In the genomic region with DNA sequence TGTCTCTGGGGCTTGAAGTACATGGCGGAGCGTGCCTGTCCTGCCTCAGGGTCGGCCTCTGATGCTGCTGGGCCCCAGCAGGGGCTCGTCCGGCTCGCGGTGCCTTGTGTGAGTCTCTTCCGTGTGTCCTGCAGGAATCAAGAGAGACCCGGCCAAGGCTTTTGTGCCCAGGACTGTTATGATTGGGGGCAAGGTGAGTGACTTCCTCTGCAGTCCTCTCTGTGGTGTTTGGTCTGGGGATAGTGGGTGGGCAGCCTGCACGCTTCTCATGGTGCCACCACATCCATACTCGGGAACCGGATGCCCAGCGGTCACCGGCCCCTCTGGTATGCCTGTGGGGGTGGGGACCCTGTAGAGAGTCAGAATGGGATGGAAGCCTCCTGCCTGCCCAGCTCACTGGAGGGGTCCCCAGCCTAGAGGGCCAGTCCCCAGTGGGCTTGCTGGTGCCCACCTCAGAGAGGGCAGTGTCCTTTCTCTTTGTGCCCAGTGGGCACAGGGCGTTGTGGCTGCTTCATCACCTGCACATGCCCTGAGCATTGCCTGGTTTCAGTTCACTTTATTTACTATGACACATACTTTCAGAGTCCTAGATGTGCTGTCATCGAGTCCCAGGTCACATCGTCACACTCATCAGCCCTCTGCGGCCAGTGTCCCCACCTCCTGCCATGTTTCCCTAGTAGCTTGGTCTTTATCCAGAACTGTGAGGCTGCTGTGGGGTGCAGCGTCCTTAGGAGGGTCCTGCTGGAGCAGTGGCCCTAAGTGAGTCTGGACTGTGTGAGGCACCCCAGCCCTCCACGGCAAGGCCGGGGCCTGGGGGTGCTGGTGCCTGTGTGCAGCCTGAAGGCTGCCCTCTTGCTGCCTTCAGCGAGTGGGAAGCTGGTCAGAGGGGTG, we compare ENCODE assay signal across 10 cellular contexts. TPM values are rescaled to one million over a fixed set of nuclear protein-coding genes. Genes with fewer than 3 reads are reported as not detected.
DNase-seq lines count a peak whose midpoint lies in the region; ATAC-seq and TF ChIP-seq lines count a peak whose summit lies in the region.
"Had no signal": no experiment of that assay in that cellular context is flagged by ENCODE, and none has a peak within 500 bp of the region (broad histone marks: within the 10 kb centered on the region; RNA-seq: fewer than 3 reads in every experiment).

No MANE protein-coding gene starts in this region.

- H3K4me3 Mint-ChIP-seq in natural killer cell: no peak overlapping the region
- H3K4me3 Mint-ChIP-seq: CD4-positive, alpha-beta memory T cell had no signal

- 90% methylated on average over 8 to 20 of the region's 22 CpGs for WGBS in body of pancreas, 2 donors
- WGBS in esophagus muscularis mucosa: 76% methylated on average over 12 of the region's 22 CpGs

- H3K36me3 ChIP-seq in body of pancreas (replicated peaks in 1 of 2; ENCODE audit: insufficient read depth in 1 of 2, low read depth in 2 of 2) (peaks cover 0 to 7% of the 10 kb centered on the region in 2 donors), esophagus muscularis mucosa (peaks cover 79 to 97% (median 95%) of the 10 kb centered on the region in 4 donors)

- no peaks in the 10 kb centered on the region for H3K4me1 Mint-ChIP-seq in natural killer cell

- H3K4me3 ChIP-seq in body of pancreas (no peak overlapping the region), esophagus muscularis mucosa (no peak overlapping the region)
- H3K4me3 ChIP-seq: heart right ventricle had no signal

- H3K27ac Mint-ChIP-seq in natural killer cell: no peak overlapping the region

- ATAC-seq in GM19351 (IDR thresholded peaks at IDR 0.05; ENCODE audit: unreplicated experiment) (peak; percentile 99), HG03064 (IDR thresholded peaks at IDR 0.05; ENCODE audit: low read depth, unreplicated experiment) (peak; percentile 88), body of pancreas (no peak), natural killer cell (no peak)

- H3K4me1 ChIP-seq in body of pancreas (no peaks in the 10 kb centered on the region), esophagus muscularis mucosa (peaks cover 12 to 26% (median 18%) of the 10 kb centered on the region in 4 donors)

- intact Hi-C loops in body of pancreas (cut with DNase I) (no loop called here), esophagus muscularis mucosa (cut with DNase I) (no loop called here), natural killer cell (cut with micrococcal nuclease) (no loop called here)

- peaks cover 12% of the 10 kb centered on the region for H3K36me3 Mint-ChIP-seq in natural killer cell

- no peaks in the 10 kb centered on the region for H3K27me3 Mint-ChIP-seq in natural killer cell (ENCODE audit: low read depth in 2 of 2)
- H3K27me3 Mint-ChIP-seq: CD4-positive, alpha-beta memory T cell had no signal

- DNase-seq in CD1c-positive myeloid dendritic cell (ENCODE audit: extremely low spot score) (peak; percentile 63), body of pancreas (peak in 3 of 4 donors; percentile 1 to 10 (median 6)), esophagus muscularis mucosa (ENCODE audit: extremely low spot score) (no peak), NCI-H187 (lab: John Stamatoyannopoulos, UW) (no peak), LoVo (ENCODE audit: low spot score) (no peak), natural killer cell (no peak)
- DNase-seq: heart right ventricle had no signal

- TF ChIP-seq POLR2A in body of pancreas (IDR thresholded peaks at IDR 0.05) (no peak), esophagus muscularis mucosa (IDR thresholded peaks at IDR 0.05; ENCODE audit: low read depth) (no peak)

- no peaks in the 10 kb centered on the region for H3K9me3 Mint-ChIP-seq in natural killer cell
- H3K9me3 Mint-ChIP-seq: CD4-positive, alpha-beta memory T cell had no signal

- TF ChIP-seq CTCF in body of pancreas (IDR thresholded peaks at IDR 0.05) (no peak), esophagus muscularis mucosa (IDR thresholded peaks at IDR 0.05) (no peak), natural killer cell (IDR thresholded peaks at IDR 0.05) (no peak)

- H3K27ac ChIP-seq in body of pancreas: no peak overlapping the region
- peak overlapping the region in 1 of 4 donors; percentile 44 for H3K27ac ChIP-seq in esophagus muscularis mucosa (replicated peaks in 1 of 4)

- no peaks in the 10 kb centered on the region for H3K9me3 ChIP-seq in body of pancreas
- no peaks in the 10 kb centered on the region for H3K9me3 ChIP-seq in esophagus muscularis mucosa
- H3K9me3 ChIP-seq: heart right ventricle had no signal

- no peak for TF ChIP-seq EP300 in esophagus muscularis mucosa (IDR thresholded peaks at IDR 0.05)

- no peaks in the 10 kb centered on the region for H3K27me3 ChIP-seq in body of pancreas
- no peaks in the 10 kb centered on the region for H3K27me3 ChIP-seq in esophagus muscularis mucosa
- H3K27me3 ChIP-seq: heart right ventricle had no signal

RNA-seq across cellular contexts. Expression of a gene that starts 40.7 kb away (rescaled TPM):
- total RNA-seq in body of pancreas (10 to 100 TPM; 34.8 to 42.8 TPM), esophagus muscularis mucosa (100 to 1,000 TPM; 398 to 632 (median 462) TPM), natural killer cell (10 to 100 TPM; 39.4 to 55.4 (median 47.0) TPM)

Comparison
In these comparisons a context has a peak if more than half of its experiments do, and no peak if none do; other contexts are left out.
1. DNase-seq: peak in CD1c-positive myeloid dendritic cell (single experiment) and body of pancreas (3 of 4); none in esophagus muscularis mucosa (single experiment), NCI-H187 (0 of 2), LoVo (single experiment) and natural killer cell (single experiment).
2. ATAC-seq: peak in GM19351 (single experiment) and HG03064 (single experiment); none in body of pancreas (single experiment) and natural killer cell (0 of 3).
3. RNA of a gene that starts 40.7 kb away (total RNA-seq): 398 to 632 TPM in esophagus muscularis mucosa; 39.4 to 55.4 TPM in natural killer cell and 34.8 to 42.8 TPM in body of pancreas; every median in the first group is over 4 times any median in the second.